Comparison of ENCODE assay signal across 10 cellular contexts in the genomic region with DNA sequence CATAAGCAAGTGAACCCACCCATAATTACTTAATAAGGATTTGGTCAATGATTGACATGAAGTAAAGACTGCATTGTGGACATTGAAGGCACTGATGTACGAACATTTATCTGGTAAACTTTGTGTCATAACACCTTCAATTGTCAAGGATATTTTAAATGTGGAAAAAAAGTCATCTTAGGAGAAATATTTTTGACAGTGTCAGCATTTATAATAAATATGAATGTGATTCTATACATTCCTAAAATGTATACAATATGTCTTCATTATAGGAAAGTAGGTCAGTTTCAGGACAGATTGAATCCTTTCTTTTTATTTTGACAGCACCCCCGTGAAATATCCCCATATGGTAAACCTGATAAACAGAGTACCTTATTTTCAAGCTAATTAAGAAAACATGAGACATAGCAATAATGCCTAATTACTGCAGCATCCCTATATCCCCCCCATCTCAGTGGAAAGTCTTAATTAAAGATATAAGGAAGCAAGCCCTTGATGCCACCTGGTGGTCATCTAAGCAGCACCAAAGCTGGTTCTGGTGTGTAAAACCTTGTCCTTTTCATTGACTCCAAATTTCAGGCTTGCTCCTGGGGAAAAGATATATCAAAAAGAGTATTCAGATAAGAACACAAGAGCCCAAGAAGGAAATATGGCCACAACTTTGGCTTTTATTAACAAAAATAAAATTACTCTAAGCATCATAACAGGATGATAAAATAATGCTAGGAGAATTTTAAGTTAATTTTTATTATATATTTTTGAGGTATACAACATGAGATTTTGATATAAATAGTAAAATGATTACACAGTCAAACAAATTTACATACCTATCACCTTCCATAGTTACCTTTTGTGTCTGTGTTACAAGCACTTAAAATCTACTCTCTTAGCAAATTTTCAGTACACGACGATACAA.
DNase-seq lines count a peak whose midpoint lies in the region; ATAC-seq, FAIRE-seq and TF ChIP-seq lines count a peak whose summit lies in the region.
"Had no signal": no experiment of that assay in that cellular context is flagged by ENCODE, and none has a peak within 500 bp of the region (broad histone marks: within the 10 kb centered on the region; RNA-seq: fewer than 3 reads in every experiment).

No MANE protein-coding gene starts in this region.

- H3K36me3 ChIP-seq in GM12878 (ENCODE audit: control insufficient read depth in 2 of 2, insufficient read depth in 2 of 2, low read length in 1 of 2) (no peaks in the 10 kb centered on the region), lower lobe of right lung (no peaks in the 10 kb centered on the region)
- H3K36me3 ChIP-seq: spleen had no signal

- no peak overlapping the region for H3K9ac ChIP-seq in GM12878 (ENCODE audit: control insufficient read depth, insufficient read depth, low read length)

- H3K9me3 Mint-ChIP-seq in immature natural killer cell: peaks cover 0 to 15% (median 8%) of the 10 kb centered on the region in 6 donors
- peaks cover 0 to 2% (median 0%) of the 10 kb centered on the region in 9 donors for H3K9me3 Mint-ChIP-seq in naive thymus-derived CD8-positive, alpha-beta T cell

- H2AFZ ChIP-seq in GM12878 (ENCODE audit: control insufficient read depth, low read depth, low read length): no peak overlapping the region

- H3K4me3 Mint-ChIP-seq in immature natural killer cell: no peak overlapping the region
- no peak overlapping the region for H3K4me3 Mint-ChIP-seq in naive thymus-derived CD8-positive, alpha-beta T cell

- H3K4me1 ChIP-seq in GM12878 (ENCODE audit: control insufficient read depth, insufficient read depth, low read length) (no peaks in the 10 kb centered on the region), lower lobe of right lung (no peaks in the 10 kb centered on the region)
- H3K4me1 ChIP-seq: spleen had no signal

- H3K9me3 ChIP-seq in GM12878 (replicated peaks; ENCODE audit: control insufficient read depth, insufficient read depth, low read length) (no peaks in the 10 kb centered on the region), lower lobe of right lung (no peaks in the 10 kb centered on the region)
- H3K9me3 ChIP-seq: spleen had no signal

- no peak for TF ChIP-seq POLR2A in GM12878 (IDR thresholded peaks at IDR 0.05; ENCODE audit: low read depth, low read length)

- POLR2A ChIA-PET in GM12878 (lab: Charles Lee): no interaction called here
- POLR2A ChIA-PET in naive thymus-derived CD8-positive, alpha-beta T cell (lab: Charles Lee): no interaction called here

- peak; percentile 29; the same call in 1 of the 2 replicates for TF ChIP-seq RAD21 in GM12878 (IDR thresholded peaks at IDR 0.05; ENCODE audit: insufficient read depth, low read depth, low read length)

- H3K27me3 ChIP-seq in GM12878 (replicated peaks in 1 of 2; ENCODE audit: control insufficient read depth in 2 of 2, insufficient read depth in 2 of 2, low read length in 1 of 2): no peaks in the 10 kb centered on the region
- H3K27me3 ChIP-seq in lower lobe of right lung (ENCODE audit: low read depth): no peaks in the 10 kb centered on the region
- H3K27me3 ChIP-seq: spleen had no signal

- in situ Hi-C loops in GM12878 (cut with MboI): no loop called here

- H3K27me3 Mint-ChIP-seq in immature natural killer cell (ENCODE audit: low read depth in 3 of 3): no peaks in the 10 kb centered on the region
- H3K27me3 Mint-ChIP-seq in naive thymus-derived CD8-positive, alpha-beta T cell: no peaks in the 10 kb centered on the region

- H3K36me3 Mint-ChIP-seq in immature natural killer cell: no peaks in the 10 kb centered on the region
- H3K36me3 Mint-ChIP-seq in naive thymus-derived CD8-positive, alpha-beta T cell: no peaks in the 10 kb centered on the region

- no peak overlapping the region for H3K4me2 ChIP-seq in GM12878 (ENCODE audit: control insufficient read depth, insufficient read depth)

- H3K27ac Mint-ChIP-seq in immature natural killer cell: no peak overlapping the region
- H3K27ac Mint-ChIP-seq in naive thymus-derived CD8-positive, alpha-beta T cell: no peak overlapping the region

- BruUV-seq in GM12878 (replicated peaks; lab: Mats Ljungman, UMichigan): no TSS peak

- intact Hi-C loops in GM12878 (cut with micrococcal nuclease; ENCODE audit: unreplicated experiment): loop anchor here (5.0 kb wide), 1 partner anchor 85 kb away; no protein-coding TSS in a partner anchor
- intact Hi-C loops in lower lobe of right lung (cut with DNase I): no loop called here

- H3K27ac ChIP-seq in GM12878 (ENCODE audit: control insufficient read depth, insufficient read depth) (no peak overlapping the region), lower lobe of right lung (no peak overlapping the region)
- H3K27ac ChIP-seq: spleen had no signal

- SMC1A ChIA-PET in GM12878 (lab: Charles Lee; ENCODE audit: uncharacterized antibody, unreplicated experiment): no interaction called here

- no peaks in the 10 kb centered on the region for H4K20me1 ChIP-seq in GM12878 (ENCODE audit: control insufficient read depth, insufficient read depth)

- no peak for TF ChIP-seq EP300 in GM12878 (IDR thresholded peaks at IDR 0.05; ENCODE audit: borderline replicate concordance in 1 of 2, control insufficient read depth in 1 of 2, low read depth in 2 of 2, low read length in 2 of 2)

- H3K79me2 ChIP-seq in GM12878 (ENCODE audit: control insufficient read depth, insufficient read depth, low read length): no peaks in the 10 kb centered on the region

- ATAC-seq in GM12878: no peak
- ATAC-seq in lower lobe of right lung: no peak
- no peak for ATAC-seq in naive thymus-derived CD8-positive, alpha-beta T cell
- ATAC-seq in HG03354 (IDR thresholded peaks at IDR 0.05; ENCODE audit: poor library complexity, severe bottlenecking, unreplicated experiment): no peak

- WGBS in GM12878 (ENCODE audit: insufficient coverage, insufficient replicate concordance, low lambda C conversion rate, missing lambda C conversion rate): 26% methylated on average over 4 of the region's 4 CpGs

- CTCF ChIA-PET in GM12878 (lab: Yijun Ruan, JAX): interaction anchor here (0.7 to 0.8 kb wide), 2 partner anchors 10 to 19 kb away, joined by 3 read pairs; no protein-coding TSS in a partner anchor

- TF ChIP-seq CTCF in GM12878 (IDR thresholded peaks at IDR 0.05 in 2 of 3, conservative IDR thresholded peaks at IDR 0.05 in 1 of 3; ENCODE audit: control insufficient read depth in 2 of 3, extremely low read depth in 1 of 3, insufficient read depth in 1 of 3, low read depth in 3 of 3, low read length in 3 of 3) (peak; percentile 20 to 44 (median 23); a peak in 4 of 6 replicates), lower lobe of right lung (IDR thresholded peaks at IDR 0.05) (peak; percentile 39)

- no peaks in the 10 kb centered on the region for H3K4me1 Mint-ChIP-seq in immature natural killer cell
- no peaks in the 10 kb centered on the region for H3K4me1 Mint-ChIP-seq in naive thymus-derived CD8-positive, alpha-beta T cell

- FAIRE-seq in GM12878 (lab: Jason Lieb, UNC): no peak

- H3K4me3 ChIP-seq in GM12878 (no peak overlapping the region), lower lobe of right lung (no peak overlapping the region)
- H3K4me3 ChIP-seq: spleen had no signal

- DNase-seq in EH (ENCODE audit: low read depth) (peak; percentile 35), HT-29 (ENCODE audit: low spot score) (peak; percentile 39), GM12878 (ENCODE audit: low read depth, low spot score) (no peak), lower lobe of right lung (no peak), immature natural killer cell (no peak)
- no peak for DNase-seq in naive thymus-derived CD8-positive, alpha-beta T cell
- no peak for DNase-seq in stimulated activated CD4-positive, alpha-beta T cell treated with anti-CD3 and anti-CD28 coated beads, Interleukin-4, amount 100 ng/mL, for 4 hours
- DNase-seq: cortex of kidney, spleen had no signal

- RAD21 ChIA-PET in GM12878 (lab: Charles Lee; ENCODE audit: unreplicated experiment): no interaction called here

TF ChIP-seq in GM12878, 131 proteins besides CTCF, POLR2A, EP300 and RAD21:
- TF ChIP-seq SMC3 (IDR thresholded peaks at IDR 0.05; ENCODE audit: borderline replicate concordance, low read length) (peak; percentile 36; the same call in 1 of the 2 replicates), ATF3 (IDR thresholded peaks at IDR 0.05; ENCODE audit: borderline replicate concordance, extremely low read depth, low read depth, low read length) (no peak)
TF ChIP-seq in GM12878: peak in this region for 1.

Comparison
In these comparisons a context has a peak if more than half of its experiments do, and no peak if none do; other contexts are left out.
1. DNase-seq: peak in EH (single experiment) and HT-29 (single experiment); none in GM12878 (single experiment), lower lobe of right lung (single experiment), immature natural killer cell (0 of 3), naive thymus-derived CD8-positive, alpha-beta T cell (0 of 10) and stimulated activated CD4-positive, alpha-beta T cell treated with anti-CD3 and anti-CD28 coated beads, Interleukin-4, amount 100 ng/mL, for 4 hours (0 of 2).